ENCODE assay signal across 16 cellular contexts in the genomic region with DNA sequence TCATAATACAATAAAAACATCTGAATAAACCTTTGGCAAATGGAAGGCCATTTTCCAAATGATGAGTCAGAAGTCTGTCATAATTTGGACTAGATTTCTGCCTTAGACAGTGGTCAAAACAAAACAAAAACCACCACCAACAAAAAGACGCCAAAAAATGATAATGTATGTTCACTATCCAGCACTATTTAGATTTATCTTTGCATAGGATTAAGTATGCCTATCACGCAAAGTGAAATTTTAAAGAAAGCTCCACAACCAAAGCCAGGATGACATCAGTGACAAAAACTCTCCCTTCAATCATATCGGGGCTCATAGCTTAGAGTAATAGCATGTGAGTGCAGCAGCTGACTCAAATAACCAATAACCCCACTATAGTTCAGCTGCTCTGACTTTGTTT.
A peak's percentile ranks its signal among the peaks of the same experiment; 100 is the strongest.
DNase-seq lines count a peak whose midpoint lies in the region; ATAC-seq and TF ChIP-seq lines count a peak whose summit lies in the region.
"Had no signal": no experiment of that assay in that cellular context is flagged by ENCODE, and none has a peak within 500 bp of the region (broad histone marks: within the 10 kb centered on the region; RNA-seq: fewer than 3 reads in every experiment).

No MANE protein-coding gene starts in this region.

- H3K36me3 ChIP-seq in mammary epithelial cell (ENCODE audit: insufficient read depth, low read length) (no peaks in the 10 kb centered on the region), mucosa of rectum (ENCODE audit: control insufficient read depth in 2 of 2, insufficient read depth in 2 of 2, low read length in 2 of 2) (no peaks in the 10 kb centered on the region)

- H3K27ac Mint-ChIP-seq in stimulated activated naive CD8-positive, alpha-beta T cell treated with anti-CD3 and anti-CD28 coated beads, Interleukin-15, amount 100 ng/mL, for 72 hours, result no peak overlapping the region
- H3K27ac Mint-ChIP-seq: activated naive CD4-positive, alpha-beta T cell treated with anti-CD3 and anti-CD28 coated beads, Interleukin-2, amount 50 U/mL, for 72 hours; dendritic cell treated with granulocyte-macrophage colony-stimulating factor and Interleukin-4, amounts not matched to agents 40 ng/mL and 50 ng/mL, for 4 days; type B pancreatic cell had no signal

- H3K27me3 ChIP-seq in mammary epithelial cell (ENCODE audit: insufficient read depth, low read length) (no peaks in the 10 kb centered on the region), mucosa of rectum (ENCODE audit: control insufficient read depth in 2 of 2, insufficient read depth in 2 of 2, low read length in 2 of 2) (no peaks in the 10 kb centered on the region)

- peak overlapping the region; percentile 0 for H3K4me2 ChIP-seq in mammary epithelial cell (ENCODE audit: insufficient read depth, low read depth, low read length)

- peak; percentile 44 for DNase-seq in A172 (ENCODE audit: low spot score)
- DNase-seq in HT1080 (ENCODE audit: low read depth), result peak; percentile 40
- DNase-seq in mammary epithelial cell, result peak; percentile 32
- DNase-seq in stimulated activated naive CD8-positive, alpha-beta T cell treated with anti-CD3 and anti-CD28 coated beads, Interleukin-15, amount 100 ng/mL, for 72 hours, result no peak
- DNase-seq in NCI-H526 treated with DMSO at 0.1 percent for 48 hours (lab: John Stamatoyannopoulos, UW), result no peak
- DNase-seq: AML-193; H7; NCI-H69; SHP77 treated with DMSO at 0.1 percent for 48 hours; stimulated activated CD4-positive, alpha-beta T cell treated with anti-CD3 and anti-CD28 coated beads, Interleukin-12 subunit alpha, Interleukin-12 subunit beta, amount 100 ng/mL, for 4 hours had no signal

- dilution Hi-C loops in mammary epithelial cell (cut with HindIII; ENCODE audit: low sequenced_read_pairs), result no loop called here

- H2AFZ ChIP-seq in mammary epithelial cell (ENCODE audit: low read depth, low read length), result no peak overlapping the region

- intact Hi-C loops in mammary epithelial cell (cut with micrococcal nuclease), result no loop called here

- H3K9ac ChIP-seq in mammary epithelial cell (ENCODE audit: insufficient read depth, low read length) (no peak overlapping the region), mucosa of rectum (ENCODE audit: low read depth in 1 of 2, low read length in 2 of 2) (no peak overlapping the region)

- no peak for ATAC-seq in GM21717 (IDR thresholded peaks at IDR 0.05; ENCODE audit: unreplicated experiment)
- ATAC-seq in HG03280 (IDR thresholded peaks at IDR 0.05; ENCODE audit: unreplicated experiment), result no peak
- no peak for ATAC-seq in stimulated activated naive CD8-positive, alpha-beta T cell treated with anti-CD3 and anti-CD28 coated beads, Interleukin-15, amount 100 ng/mL, for 72 hours
- ATAC-seq: activated naive CD4-positive, alpha-beta T cell treated with anti-CD3 and anti-CD28 coated beads, Interleukin-2, amount 50 U/mL, for 72 hours had no signal

- H3K27ac ChIP-seq in mammary epithelial cell (ENCODE audit: insufficient read depth, low read depth, low read length) (no peak overlapping the region), mucosa of rectum (ENCODE audit: low read depth in 2 of 2, low read length in 2 of 2) (peak overlapping the region; percentile 29 to 61)

- H3K27me3 Mint-ChIP-seq in stimulated activated naive CD8-positive, alpha-beta T cell treated with anti-CD3 and anti-CD28 coated beads, Interleukin-15, amount 100 ng/mL, for 72 hours, result no peaks in the 10 kb centered on the region
- H3K27me3 Mint-ChIP-seq: type B pancreatic cell had no signal

- no peaks in the 10 kb centered on the region for H4K20me1 ChIP-seq in mammary epithelial cell (ENCODE audit: insufficient read depth, low read length)

- 63% methylated on average over 3 of the region's 3 CpGs for WGBS in mammary epithelial cell (ENCODE audit: low coverage, missing lambda C conversion rate)

- TF ChIP-seq CTCF in mammary epithelial cell (conservative IDR thresholded peaks at IDR 0.05 in 1 of 2, IDR thresholded peaks at IDR 0.05 in 1 of 2; ENCODE audit: extremely low read depth in 1 of 2, insufficient read depth in 1 of 2, low read depth in 1 of 2, low read length in 2 of 2), result no peak

- CTCF ChIA-PET in mammary epithelial cell (lab: Charles Lee; ENCODE audit: low non-redundant PET), result no interaction called here

- H3K4me3 ChIP-seq in mammary epithelial cell (replicated peaks in 1 of 3; ENCODE audit: insufficient read depth in 1 of 3, low read depth in 2 of 3, low read length in 3 of 3) (no peak overlapping the region), mucosa of rectum (ENCODE audit: low read length in 2 of 2) (no peak overlapping the region)

- H3K9me3 Mint-ChIP-seq in stimulated activated naive CD8-positive, alpha-beta T cell treated with anti-CD3 and anti-CD28 coated beads, Interleukin-15, amount 100 ng/mL, for 72 hours, result no peaks in the 10 kb centered on the region
- H3K9me3 Mint-ChIP-seq: activated naive CD4-positive, alpha-beta T cell treated with anti-CD3 and anti-CD28 coated beads, Interleukin-2, amount 50 U/mL, for 72 hours had no signal

- no TSS peak for BruUV-seq in mammary epithelial cell (replicated peaks; lab: Mats Ljungman, UMichigan)

- H3K9me3 ChIP-seq in mammary epithelial cell (replicated peaks; ENCODE audit: insufficient read depth, low read length), result no peaks in the 10 kb centered on the region
- no peaks in the 10 kb centered on the region for H3K9me3 ChIP-seq in mucosa of rectum (ENCODE audit: control insufficient read depth in 2 of 2, low read length in 2 of 2)

- in situ Hi-C loops in mammary epithelial cell (cut with MboI; ENCODE audit: low sequenced_read_pairs in 2 of 2), result no loop called here

- no peaks in the 10 kb centered on the region for H3K4me1 Mint-ChIP-seq in stimulated activated naive CD8-positive, alpha-beta T cell treated with anti-CD3 and anti-CD28 coated beads, Interleukin-15, amount 100 ng/mL, for 72 hours

- no peaks in the 10 kb centered on the region for H3K79me2 ChIP-seq in mammary epithelial cell (ENCODE audit: insufficient read depth, low read length)

- H3K4me3 Mint-ChIP-seq in stimulated activated naive CD8-positive, alpha-beta T cell treated with anti-CD3 and anti-CD28 coated beads, Interleukin-15, amount 100 ng/mL, for 72 hours, result no peak overlapping the region
- H3K4me3 Mint-ChIP-seq: dendritic cell treated with granulocyte-macrophage colony-stimulating factor and Interleukin-4, amounts not matched to agents 40 ng/mL and 50 ng/mL, for 4 days; type B pancreatic cell had no signal

- H3K4me1 ChIP-seq in mammary epithelial cell (ENCODE audit: insufficient read depth, low read length) (peaks cover 9% of the 10 kb centered on the region), mucosa of rectum (ENCODE audit: control insufficient read depth in 2 of 2, insufficient read depth in 2 of 2, low read length in 2 of 2) (no peaks in the 10 kb centered on the region)

Comparison
In these comparisons a context has a peak if more than half of its experiments do, and no peak if none do; other contexts are left out.
1. DNase-seq: peak in A172 (single experiment), HT1080 (single experiment) and mammary epithelial cell (single experiment); none in stimulated activated naive CD8-positive, alpha-beta T cell treated with anti-CD3 and anti-CD28 coated beads, Interleukin-15, amount 100 ng/mL, for 72 hours (0 of 2) and NCI-H526 treated with DMSO at 0.1 percent for 48 hours (single experiment).